19 cellular contexts compared by ENCODE assay signal in genomic region chr15:65383456-65383855, GRCh38. TPM values are rescaled to one million over a fixed set of nuclear protein-coding genes. Genes with fewer than 3 reads are reported as not detected.
DNase-seq lines count a peak whose midpoint lies in the region; FAIRE-seq and TF ChIP-seq lines count a peak whose summit lies in the region.
"Had no signal": no experiment of that assay in that cellular context is flagged by ENCODE, and none has a peak within 500 bp of the region (broad histone marks: within the 10 kb centered on the region; RNA-seq: fewer than 3 reads in every experiment).

No MANE protein-coding gene starts in this region.

- POLR2A ChIA-PET in CD4-positive, alpha-beta memory T cell (lab: Charles Lee; ENCODE audit: partially characterized antibody): no interaction called here

- no peak overlapping the region for H3K4me3 ChIP-seq in CD4-positive, alpha-beta memory T cell (ENCODE audit: low read length in 2 of 2)
- no peak overlapping the region for H3K4me3 ChIP-seq in effector memory CD4-positive, alpha-beta T cell (ENCODE audit: insufficient read depth, low read depth, low read length, poor library complexity, severe bottlenecking)

- no peak overlapping the region for H3K27ac Mint-ChIP-seq in CD4-positive, alpha-beta memory T cell
- H3K27ac Mint-ChIP-seq in immature natural killer cell: peak overlapping the region in 1 of 6 donors; percentile 8
- peak overlapping the region; percentile 5 for H3K27ac Mint-ChIP-seq in nephron progenitor cell

- H3K4me3 Mint-ChIP-seq in CD4-positive, alpha-beta memory T cell: peak overlapping the region in 5 of 8 donors; percentile 6 to 97 (median 13)
- peak overlapping the region in 3 of 5 donors; percentile 18 to 30 (median 23) for H3K4me3 Mint-ChIP-seq in immature natural killer cell
- H3K4me3 Mint-ChIP-seq in nephron progenitor cell: no peak overlapping the region

- H3K27ac ChIP-seq in CD4-positive, alpha-beta memory T cell (ENCODE audit: low read depth, low read length): no peak overlapping the region
- H3K27ac ChIP-seq in effector memory CD4-positive, alpha-beta T cell (ENCODE audit: insufficient read depth, low read length, poor library complexity, severe bottlenecking): no peak overlapping the region

- H3K36me3 Mint-ChIP-seq in CD4-positive, alpha-beta memory T cell: no peaks in the 10 kb centered on the region
- H3K36me3 Mint-ChIP-seq in immature natural killer cell (no peaks in the 10 kb centered on the region), nephron progenitor cell (ENCODE audit: low read depth) (peaks cover 9% of the 10 kb centered on the region)

- H3K9me3 Mint-ChIP-seq in CD4-positive, alpha-beta memory T cell: peaks cover 0 to 2% (median 0%) of the 10 kb centered on the region in 8 donors
- H3K9me3 Mint-ChIP-seq in immature natural killer cell (no peaks in the 10 kb centered on the region), nephron progenitor cell (no peaks in the 10 kb centered on the region)

- FAIRE-seq in HTR-8/SVneo (lab: Jason Lieb, UNC): peak; percentile 51
- FAIRE-seq: D721Med had no signal

- no peak for DNase-seq in CD4-positive, alpha-beta memory T cell
- DNase-seq in HTR-8/SVneo (ENCODE audit: insufficient read length, low spot score) (no peak), immature natural killer cell (no peak), nephron progenitor cell (no peak), NCI-H226 (no peak), occipital lobe (lab: John Stamatoyannopoulos, UW) (no peak)
- no peak for DNase-seq in effector memory CD4-positive, alpha-beta T cell
- DNase-seq: ACHN; AML-193; DMS79; HCEC 1CT; NCI-H1930; NCI-H2171; NCI-H446 treated with DMSO at 0.1 percent for 48 hours; NK-92 treated with Interleukin-12 subunit alpha and Interleukin-12 subunit beta, amount 100 ng/mL, for 24 hours; OCI-M1 had no signal

- H3K36me3 ChIP-seq in CD4-positive, alpha-beta memory T cell (ENCODE audit: insufficient read depth, low read length): no peaks in the 10 kb centered on the region
- H3K36me3 ChIP-seq in effector memory CD4-positive, alpha-beta T cell (ENCODE audit: control insufficient read depth, insufficient read depth, low read length): no peaks in the 10 kb centered on the region

- no peak for TF ChIP-seq CTCF in nephron progenitor cell (IDR thresholded peaks at IDR 0.05)

- H3K4me1 ChIP-seq in CD4-positive, alpha-beta memory T cell (ENCODE audit: insufficient read depth, low read length): peaks cover 11% of the 10 kb centered on the region
- H3K4me1 ChIP-seq in effector memory CD4-positive, alpha-beta T cell (ENCODE audit: control insufficient read depth, insufficient read depth, low read length, poor library complexity, severe bottlenecking): no peaks in the 10 kb centered on the region

- H3K27me3 Mint-ChIP-seq in CD4-positive, alpha-beta memory T cell: peaks cover 8 to 13% of the 10 kb centered on the region in 2 donors
- H3K27me3 Mint-ChIP-seq in immature natural killer cell (ENCODE audit: low read depth in 3 of 3): peaks cover 3 to 10% (median 5%) of the 10 kb centered on the region in 3 donors
- peaks cover 11% of the 10 kb centered on the region for H3K27me3 Mint-ChIP-seq in nephron progenitor cell (ENCODE audit: low read depth, poor library complexity)

- intact Hi-C loops in CD4-positive, alpha-beta memory T cell (cut with micrococcal nuclease): no loop called here

- H3K27me3 ChIP-seq in CD4-positive, alpha-beta memory T cell (ENCODE audit: insufficient read depth, low read length): peaks cover 7% of the 10 kb centered on the region
- H3K27me3 ChIP-seq in effector memory CD4-positive, alpha-beta T cell (replicated peaks; ENCODE audit: control insufficient read depth, insufficient read depth, low read length, poor library complexity, severe bottlenecking): peaks cover 4% of the 10 kb centered on the region

- peaks cover 2 to 20% (median 7%) of the 10 kb centered on the region in 4 donors for H3K4me1 Mint-ChIP-seq in CD4-positive, alpha-beta memory T cell
- H3K4me1 Mint-ChIP-seq in immature natural killer cell (peaks cover 26 to 29% of the 10 kb centered on the region in 2 donors), nephron progenitor cell (peaks cover 77% of the 10 kb centered on the region)

- CTCF ChIA-PET in CD4-positive, alpha-beta memory T cell (lab: Charles Lee; ENCODE audit: partially characterized antibody): interaction anchor here (0.6 to 7.8 kb wide), 6 partner anchors 11 to 128 kb away, joined by 3 to 145 read pairs (median 4); no protein-coding TSS in a partner anchor

- H3K9me3 ChIP-seq in CD4-positive, alpha-beta memory T cell (ENCODE audit: control insufficient read depth in 1 of 2, low read length in 2 of 2): no peaks in the 10 kb centered on the region
- no peaks in the 10 kb centered on the region for H3K9me3 ChIP-seq in effector memory CD4-positive, alpha-beta T cell (ENCODE audit: control insufficient read depth, low read length)

RNA-seq across cellular contexts. Expression of gene IGDCC3, which starts 5.7 kb away (rescaled TPM):
- total RNA-seq in CD4-positive, alpha-beta memory T cell: not detected
- not detected for polyA plus RNA-seq in CD4-positive, alpha-beta memory T cell
- not detected for polyA plus RNA-seq in immature natural killer cell
- 7.6 TPM for total RNA-seq in occipital lobe
- total RNA-seq: LHCN-M2, RPMI7951 had no signal

RNA-seq across cellular contexts. Expression of gene IGDCC4, which starts 39.3 kb away (rescaled TPM):
- total RNA-seq in CD4-positive, alpha-beta memory T cell: under 1 TPM; 0.06 to 0.22 TPM
- under 1 TPM in 1 of 2 donors, not detected in 1; 0.24 TPM for polyA plus RNA-seq in CD4-positive, alpha-beta memory T cell
- under 1 TPM in 2 of 3 donors, not detected in 1; 0.18 to 0.25 TPM for polyA plus RNA-seq in immature natural killer cell
- total RNA-seq in occipital lobe: 7.8 TPM
